In the genomic region with DNA sequence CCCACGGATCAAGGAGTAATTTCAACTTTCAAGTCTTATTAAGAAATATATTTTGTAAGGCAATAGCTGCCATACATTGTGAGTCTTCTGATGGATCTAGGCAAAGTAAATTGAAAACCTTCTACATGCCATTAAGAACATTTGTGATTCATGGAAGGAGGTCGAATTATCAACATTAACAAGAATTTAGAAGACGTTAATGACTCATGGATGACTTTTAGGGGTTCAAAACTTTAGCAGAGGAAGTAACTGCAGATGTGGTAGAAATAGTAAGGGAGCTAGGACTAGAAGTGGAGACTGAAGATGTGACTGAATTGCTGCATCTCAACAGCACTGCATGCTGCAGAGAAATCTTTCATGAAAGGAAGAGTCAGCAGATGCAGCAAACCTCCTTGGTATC, we compare ENCODE assay signal across 6 cellular contexts.
"Had no signal": no experiment of that assay in that cellular context is flagged by ENCODE, and none has a peak within 500 bp of the region (broad histone marks: within the 10 kb centered on the region; RNA-seq: fewer than 3 reads in every experiment).

No MANE protein-coding gene starts in this region.

- DNase-seq: GM23248, GOT3, H7, IMR-90, Kasumi-1, KG1 had no signal
